ENCODE assay signal across 20 cellular contexts in the genomic region with DNA sequence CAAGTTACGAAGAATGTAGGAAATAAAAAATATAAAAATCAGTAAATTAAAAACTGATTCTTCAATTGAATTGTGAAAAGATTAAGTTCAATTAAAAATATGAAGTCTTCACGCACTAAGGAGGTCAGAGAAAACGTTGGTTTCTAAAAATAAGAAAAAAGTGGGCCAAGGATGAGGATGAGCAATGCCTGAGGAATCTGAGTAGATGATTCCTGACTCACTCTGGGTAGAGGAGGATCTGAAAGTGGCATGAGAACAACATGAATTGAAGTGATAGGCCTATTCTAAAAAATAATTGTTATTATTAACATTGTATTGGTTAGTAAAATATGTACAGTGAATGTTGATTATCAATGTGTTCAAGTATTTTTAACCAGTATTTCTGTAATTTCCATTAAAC.
DNase-seq lines count a peak whose midpoint lies in the region; ATAC-seq and TF ChIP-seq lines count a peak whose summit lies in the region.
"Had no signal": no experiment of that assay in that cellular context is flagged by ENCODE, and none has a peak within 500 bp of the region (broad histone marks: within the 10 kb centered on the region; RNA-seq: fewer than 3 reads in every experiment).

No MANE protein-coding gene starts in this region.

- H3K4me1 ChIP-seq in PC-3 (ENCODE audit: insufficient read depth, low read length) (peaks cover 9% of the 10 kb centered on the region), mesendoderm (ENCODE audit: control insufficient read depth, low read depth, low read length) (no peaks in the 10 kb centered on the region)
- H3K4me1 ChIP-seq: pancreas had no signal

- H3K18ac ChIP-seq in mesendoderm (ENCODE audit: low read length): no peak overlapping the region

- no peaks in the 10 kb centered on the region for H3K9me2 ChIP-seq in PC-3 (replicated peaks; ENCODE audit: low read length)

- H3K36me3 Mint-ChIP-seq in activated CD4-positive, alpha-beta T cell treated with anti-CD3 and anti-CD28 coated beads for 36 hours (ENCODE audit: low read depth): no peaks in the 10 kb centered on the region
- H3K36me3 Mint-ChIP-seq: immature natural killer cell, WTC11 had no signal

- H3K56ac ChIP-seq in mesendoderm (ENCODE audit: low read length): no peak overlapping the region

- BruUV-seq in PC-3 (replicated peaks; lab: Mats Ljungman, UMichigan): no TSS peak

- no peaks in the 10 kb centered on the region for H3K79me2 ChIP-seq in PC-3 (ENCODE audit: low read length)
- H3K79me2 ChIP-seq in mesendoderm (ENCODE audit: control insufficient read depth, insufficient read depth, low read length): no peaks in the 10 kb centered on the region

- H3K4ac ChIP-seq in mesendoderm (ENCODE audit: low read depth, low read length): no peak overlapping the region

- no peaks in the 10 kb centered on the region for H3K9me3 Mint-ChIP-seq in activated CD4-positive, alpha-beta T cell treated with anti-CD3 and anti-CD28 coated beads for 36 hours (ENCODE audit: low read depth)
- H3K9me3 Mint-ChIP-seq: WTC11 had no signal

- no peak overlapping the region for H3K4me3 Mint-ChIP-seq in activated CD4-positive, alpha-beta T cell treated with anti-CD3 and anti-CD28 coated beads for 36 hours
- H3K4me3 Mint-ChIP-seq: B cell; central memory CD8-positive, alpha-beta T cell; immature natural killer cell; WTC11 had no signal

- H4K20me1 ChIP-seq in PC-3 (ENCODE audit: low read length): no peaks in the 10 kb centered on the region

- intact Hi-C loops in PC-3 (cut with micrococcal nuclease): no loop called here
- intact Hi-C loops in activated CD4-positive, alpha-beta T cell treated with anti-CD3 and anti-CD28 coated beads for 36 hours (cut with DNase I, micrococcal nuclease): no loop called here

- no peak overlapping the region for H2BK5ac ChIP-seq in mesendoderm (ENCODE audit: low read length)

- H3K23ac ChIP-seq in mesendoderm (ENCODE audit: low read length): no peak overlapping the region

- H3K79me1 ChIP-seq in mesendoderm (ENCODE audit: low read length): no peaks in the 10 kb centered on the region

- H3K4me2 ChIP-seq in PC-3 (ENCODE audit: low read length): 0 out of 2 replicates have a peak overlapping the region, but pooled peaks have one; percentile 22
- no peak overlapping the region for H3K4me2 ChIP-seq in mesendoderm (ENCODE audit: low read length)

- no peak overlapping the region for H3K4me3 ChIP-seq in PC-3 (ENCODE audit: low read length)
- no peak overlapping the region for H3K4me3 ChIP-seq in mesendoderm (ENCODE audit: low read length)
- H3K4me3 ChIP-seq: pancreas, thoracic aorta had no signal

- peak; percentile 89 for ATAC-seq in PC-3
- ATAC-seq in activated CD4-positive, alpha-beta T cell treated with anti-CD3 and anti-CD28 coated beads for 36 hours: no peak
- ATAC-seq in HG02642 (IDR thresholded peaks at IDR 0.05; ENCODE audit: poor library complexity, unreplicated experiment): no peak
- no peak for ATAC-seq in GM21717 (IDR thresholded peaks at IDR 0.05; ENCODE audit: unreplicated experiment)
- ATAC-seq: pancreas, WTC11 had no signal

- no peaks in the 10 kb centered on the region for H3K4me1 Mint-ChIP-seq in activated CD4-positive, alpha-beta T cell treated with anti-CD3 and anti-CD28 coated beads for 36 hours
- H3K4me1 Mint-ChIP-seq: B cell; central memory CD8-positive, alpha-beta T cell; immature natural killer cell had no signal

- H3K9me3 ChIP-seq in PC-3 (ENCODE audit: low read length): no peaks in the 10 kb centered on the region
- H3K9me3 ChIP-seq: pancreas, thoracic aorta had no signal

- H2AFZ ChIP-seq in PC-3 (ENCODE audit: low read length): peak overlapping the region; percentile 53; the same call in 1 of the 2 replicates

- no peak overlapping the region for H4K5ac ChIP-seq in mesendoderm (ENCODE audit: low read length)

- H3K27ac ChIP-seq in PC-3 (ENCODE audit: low read length) (no peak overlapping the region), mesendoderm (ENCODE audit: low read depth, low read length) (no peak overlapping the region)
- H3K27ac ChIP-seq: pancreas, thoracic aorta had no signal

- no peaks in the 10 kb centered on the region for H3K36me3 ChIP-seq in PC-3 (ENCODE audit: low read depth, low read length)
- no peaks in the 10 kb centered on the region for H3K36me3 ChIP-seq in mesendoderm (ENCODE audit: control insufficient read depth, insufficient read depth, low read length)
- H3K36me3 ChIP-seq: pancreas, thoracic aorta had no signal

- H4K8ac ChIP-seq in mesendoderm (ENCODE audit: low read depth, low read length): no peak overlapping the region

- CTCF ChIA-PET in PC-3 (lab: Charles Lee): no interaction called here
- CTCF ChIA-PET in activated CD4-positive, alpha-beta T cell treated with anti-CD3 and anti-CD28 coated beads for 36 hours (lab: Charles Lee): no interaction called here

- no peak for TF ChIP-seq CTCF in PC-3 (conservative IDR thresholded peaks at IDR 0.05; ENCODE audit: low read depth, low read length)

- no peak overlapping the region for H2BK15ac ChIP-seq in mesendoderm (replicated peaks; ENCODE audit: low read depth)

- POLR2A ChIA-PET in PC-3 (lab: Charles Lee; ENCODE audit: unreplicated experiment): no interaction called here
- POLR2A ChIA-PET in activated CD4-positive, alpha-beta T cell treated with anti-CD3 and anti-CD28 coated beads for 36 hours (lab: Charles Lee): no interaction called here

- no peak overlapping the region for H2BK120ac ChIP-seq in mesendoderm (ENCODE audit: low read depth, low read length)

- H3K9ac ChIP-seq in PC-3 (ENCODE audit: low read length) (no peak overlapping the region), mesendoderm (ENCODE audit: low read length) (no peak overlapping the region)

- H3F3A ChIP-seq in PC-3 (ENCODE audit: low read length, unreplicated experiment): no peaks in the 10 kb centered on the region

- no CpG with 5 or more reads among the region's 3 CpGs for WGBS in mesendoderm (ENCODE audit: extremely low coverage, insufficient coverage, low lambda C conversion rate)

- no peaks in the 10 kb centered on the region for H3K27me3 Mint-ChIP-seq in activated CD4-positive, alpha-beta T cell treated with anti-CD3 and anti-CD28 coated beads for 36 hours
- H3K27me3 Mint-ChIP-seq: B cell; central memory CD8-positive, alpha-beta T cell had no signal

- no peaks in the 10 kb centered on the region for H3K27me3 ChIP-seq in PC-3 (ENCODE audit: low read length)
- H3K27me3 ChIP-seq in mesendoderm (ENCODE audit: insufficient read depth, low read length, poor library complexity): no peaks in the 10 kb centered on the region
- H3K27me3 ChIP-seq: pancreas had no signal

- H2AK5ac ChIP-seq in mesendoderm (ENCODE audit: low read length): no peak overlapping the region

- no peak overlapping the region for H3K27ac Mint-ChIP-seq in activated CD4-positive, alpha-beta T cell treated with anti-CD3 and anti-CD28 coated beads for 36 hours
- H3K27ac Mint-ChIP-seq: B cell, immature natural killer cell, WTC11 had no signal

- DNase-seq in Daoy (ENCODE audit: low read depth) (peak; percentile 38), PC-3 (peak; percentile 70), dedifferentiated amniotic fluid mesenchymal stem cell (ENCODE audit: extremely low spot score) (peak; percentile 40), mesendoderm (peak; percentile 26)
- DNase-seq in effector CD4-positive, alpha-beta T cell: no peak
- DNase-seq in activated CD4-positive, alpha-beta T cell treated with anti-CD3 and anti-CD28 coated beads for 36 hours: no peak
- DNase-seq: activated gamma-delta T cell; DMS153; immature natural killer cell; midbrain; NCI-H1092; NCI-H345; pancreas; stimulated activated CD4-positive, alpha-beta T cell treated with anti-CD3 and anti-CD28 coated beads, Interleukin-12 subunit alpha, Interleukin-12 subunit beta, amount 100 ng/mL, for 4 hours had no signal

Comparison
In these comparisons a context has a peak if more than half of its experiments do, and no peak if none do; other contexts are left out.
1. DNase-seq: peak in Daoy (single experiment), PC-3 (single experiment), dedifferentiated amniotic fluid mesenchymal stem cell (single experiment) and mesendoderm (single experiment); none in effector CD4-positive, alpha-beta T cell (single experiment) and activated CD4-positive, alpha-beta T cell treated with anti-CD3 and anti-CD28 coated beads for 36 hours (single experiment).